In the genomic region with DNA sequence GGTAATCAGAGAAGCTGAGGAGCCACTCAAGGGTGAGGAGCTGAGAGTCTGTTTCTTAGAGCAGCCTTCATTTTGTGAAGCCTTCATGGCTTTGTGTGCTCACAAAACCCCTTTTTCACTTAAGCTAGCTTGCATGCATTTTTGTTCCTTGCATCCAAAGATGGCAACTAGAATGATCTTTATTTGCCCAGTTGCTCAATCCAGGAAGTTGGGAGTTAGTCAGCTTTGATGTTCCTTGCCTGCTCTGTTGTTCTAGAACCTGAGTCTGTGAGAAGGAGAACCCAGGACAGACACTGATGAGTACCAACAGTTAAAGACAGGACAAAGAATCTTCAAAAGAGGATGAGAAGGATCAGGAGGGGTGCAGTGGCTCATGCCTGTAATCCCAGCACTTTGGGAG, we compare ENCODE assay signal across 20 cellular contexts.
DNase-seq lines count a peak whose midpoint lies in the region; TF ChIP-seq lines count a peak whose summit lies in the region.
"Had no signal": no experiment of that assay in that cellular context is flagged by ENCODE, and none has a peak within 500 bp of the region (broad histone marks: within the 10 kb centered on the region; RNA-seq: fewer than 3 reads in every experiment).

No MANE protein-coding gene starts in this region.

- BruUV-seq in MCF 10A (replicated peaks; lab: Mats Ljungman, UMichigan): no TSS peak
- BruUV-seq in mammary epithelial cell (replicated peaks; lab: Mats Ljungman, UMichigan): no TSS peak

- no peaks in the 10 kb centered on the region for H3K27me3 Mint-ChIP-seq in MCF 10A (ENCODE audit: insufficient read depth, unreplicated experiment)

- H3K9me3 ChIP-seq in breast epithelium (no peaks in the 10 kb centered on the region), mammary epithelial cell (replicated peaks; ENCODE audit: insufficient read depth, low read length) (no peaks in the 10 kb centered on the region)

- H3K36me3 Mint-ChIP-seq in MCF 10A (ENCODE audit: insufficient read depth, unreplicated experiment): peaks cover 86% of the 10 kb centered on the region
- H3K36me3 Mint-ChIP-seq: CD8-positive, alpha-beta memory T cell had no signal

- H2AFZ ChIP-seq in mammary epithelial cell (ENCODE audit: low read depth, low read length): no peak overlapping the region

- TF ChIP-seq CTCF in MCF 10A (IDR thresholded peaks at IDR 0.05; ENCODE audit: unreplicated experiment) (no peak), breast epithelium (IDR thresholded peaks at IDR 0.05) (no peak), mammary epithelial cell (conservative IDR thresholded peaks at IDR 0.05 in 1 of 2, IDR thresholded peaks at IDR 0.05 in 1 of 2; ENCODE audit: extremely low read depth in 1 of 2, insufficient read depth in 1 of 2, low read depth in 1 of 2, low read length in 2 of 2) (no peak), foreskin fibroblast (IDR thresholded peaks at IDR 0.05; ENCODE audit: low read depth, low read length) (no peak), dorsolateral prefrontal cortex (IDR thresholded peaks at IDR 0.05 in 54 of 56, conservative IDR thresholded peaks at IDR 0.05 in 2 of 56; ENCODE audit: low read depth in 1 of 56, partially characterized antibody in 56 of 56) (no peak)

- H3K27me3 ChIP-seq in breast epithelium (no peaks in the 10 kb centered on the region), mammary epithelial cell (ENCODE audit: insufficient read depth, low read length) (no peaks in the 10 kb centered on the region), dorsolateral prefrontal cortex (peaks cover 0 to 9% (median 0%) of the 10 kb centered on the region in 45 donors)

- TF ChIP-seq POLR2A in breast epithelium (IDR thresholded peaks at IDR 0.05): no peak

- CTCF ChIA-PET in MCF 10A (lab: Yijun Ruan, JAX): interaction anchor here (0.6 kb wide), 1 partner anchor 850 kb away, joined by 3 read pairs; no protein-coding TSS in a partner anchor
- CTCF ChIA-PET in mammary epithelial cell (lab: Charles Lee; ENCODE audit: low non-redundant PET): no interaction called here

- no peaks in the 10 kb centered on the region for H3K79me2 ChIP-seq in mammary epithelial cell (ENCODE audit: insufficient read depth, low read length)

- no peaks in the 10 kb centered on the region for H3K4me1 ChIP-seq in breast epithelium
- no peaks in the 10 kb centered on the region for H3K4me1 ChIP-seq in mammary epithelial cell (ENCODE audit: insufficient read depth, low read length)

- H3K9me3 Mint-ChIP-seq in MCF 10A (ENCODE audit: unreplicated experiment): no peaks in the 10 kb centered on the region
- H3K9me3 Mint-ChIP-seq: CD8-positive, alpha-beta memory T cell had no signal

- DNase-seq in MCF 10A (ENCODE audit: unreplicated experiment) (peak; percentile 47), breast epithelium (ENCODE audit: low spot score in 2 of 2) (no peak), mammary epithelial cell (peak; percentile 8), foreskin fibroblast (peak; percentile 10 to 39), NCI-H2081 treated with DMSO at 0.1 percent for 48 hours (lab: John Stamatoyannopoulos, UW) (no peak), dorsolateral prefrontal cortex (no peak), anterior cingulate cortex (lab: John Stamatoyannopoulos, UW) (no peak)
- no peak for DNase-seq in stimulated activated CD4-positive, alpha-beta T cell treated with anti-CD3 and anti-CD28 coated beads, Interleukin-1b, Interleukin-23, amount 100 ng/mL, for 48 hours
- DNase-seq: AML-193; C1 segment of cervical spinal cord; CD8-positive, alpha-beta memory T cell; MM.1S; NCI-H1105 treated with DMSO at 0.1 percent for 48 hours; NCI-H2029 treated with DMSO at 0.1 percent for 48 hours; NCI-H2171; NCI-H446; NCI-H526 treated with DMSO at 0.1 percent for 48 hours; OCI-M1; SW 1271 had no signal

- H3K36me3 ChIP-seq in breast epithelium (no peaks in the 10 kb centered on the region), mammary epithelial cell (ENCODE audit: insufficient read depth, low read length) (no peaks in the 10 kb centered on the region)

- no peak overlapping the region for H3K9ac ChIP-seq in mammary epithelial cell (ENCODE audit: insufficient read depth, low read length)

- in situ Hi-C loops in mammary epithelial cell (cut with MboI; ENCODE audit: low sequenced_read_pairs in 2 of 2): no loop called here

- no peak overlapping the region for H3K4me3 Mint-ChIP-seq in MCF 10A (ENCODE audit: unreplicated experiment)
- H3K4me3 Mint-ChIP-seq: CD8-positive, alpha-beta memory T cell had no signal

- H3K4me1 Mint-ChIP-seq in MCF 10A (ENCODE audit: insufficient read depth, unreplicated experiment): peaks cover 27% of the 10 kb centered on the region
- H3K4me1 Mint-ChIP-seq: CD8-positive, alpha-beta memory T cell had no signal

- no peak overlapping the region for H3K27ac Mint-ChIP-seq in MCF 10A (ENCODE audit: low read depth, unreplicated experiment)

- H4K20me1 ChIP-seq in mammary epithelial cell (ENCODE audit: insufficient read depth, low read length): no peaks in the 10 kb centered on the region

- H3K4me3 ChIP-seq in breast epithelium (no peak overlapping the region), mammary epithelial cell (replicated peaks in 1 of 3; ENCODE audit: insufficient read depth in 1 of 3, low read depth in 2 of 3, low read length in 3 of 3) (no peak overlapping the region), foreskin fibroblast (ENCODE audit: low read depth in 1 of 2, low read length in 2 of 2) (no peak overlapping the region), dorsolateral prefrontal cortex (no peak overlapping the region)
- H3K4me3 ChIP-seq: SK-N-MC had no signal

- POLR2A ChIA-PET in MCF 10A (lab: Yijun Ruan, JAX): interaction anchor here (0.6 kb wide), 1 partner anchor 14 kb away, joined by 3 read pairs; no protein-coding TSS in a partner anchor

- no peak overlapping the region for H3K27ac ChIP-seq in breast epithelium
- no peak overlapping the region for H3K27ac ChIP-seq in mammary epithelial cell (ENCODE audit: insufficient read depth, low read depth, low read length)
- no peak overlapping the region for H3K27ac ChIP-seq in dorsolateral prefrontal cortex
- H3K27ac ChIP-seq: SK-N-MC had no signal

- dilution Hi-C loops in mammary epithelial cell (cut with HindIII; ENCODE audit: low sequenced_read_pairs): no loop called here

- H3K4me2 ChIP-seq in mammary epithelial cell (ENCODE audit: insufficient read depth, low read depth, low read length): no peak overlapping the region

- intact Hi-C loops in MCF 10A (cut with micrococcal nuclease) (no loop called here), breast epithelium (cut with DNase I; ENCODE audit: low total_unique reads) (no loop called here), mammary epithelial cell (cut with micrococcal nuclease) (no loop called here), dorsolateral prefrontal cortex (cut with DNase I) (loop anchor here in 1 of 2 donors (10.0 kb wide), 2 partner anchors 645 to 905 kb away; no protein-coding TSS in a partner anchor)

Comparison
In these comparisons a context has a peak if more than half of its experiments do, and no peak if none do; other contexts are left out.
1. DNase-seq: peak in MCF 10A (single experiment), mammary epithelial cell (single experiment) and foreskin fibroblast (2 of 2); none in breast epithelium (0 of 2), NCI-H2081 treated with DMSO at 0.1 percent for 48 hours (single experiment), dorsolateral prefrontal cortex (0 of 10), stimulated activated CD4-positive, alpha-beta T cell treated with anti-CD3 and anti-CD28 coated beads, Interleukin-1b, Interleukin-23, amount 100 ng/mL, for 48 hours (single experiment) and anterior cingulate cortex (0 of 58).